Comparison of ENCODE assay signal across 2 cellular contexts in the genomic region with DNA sequence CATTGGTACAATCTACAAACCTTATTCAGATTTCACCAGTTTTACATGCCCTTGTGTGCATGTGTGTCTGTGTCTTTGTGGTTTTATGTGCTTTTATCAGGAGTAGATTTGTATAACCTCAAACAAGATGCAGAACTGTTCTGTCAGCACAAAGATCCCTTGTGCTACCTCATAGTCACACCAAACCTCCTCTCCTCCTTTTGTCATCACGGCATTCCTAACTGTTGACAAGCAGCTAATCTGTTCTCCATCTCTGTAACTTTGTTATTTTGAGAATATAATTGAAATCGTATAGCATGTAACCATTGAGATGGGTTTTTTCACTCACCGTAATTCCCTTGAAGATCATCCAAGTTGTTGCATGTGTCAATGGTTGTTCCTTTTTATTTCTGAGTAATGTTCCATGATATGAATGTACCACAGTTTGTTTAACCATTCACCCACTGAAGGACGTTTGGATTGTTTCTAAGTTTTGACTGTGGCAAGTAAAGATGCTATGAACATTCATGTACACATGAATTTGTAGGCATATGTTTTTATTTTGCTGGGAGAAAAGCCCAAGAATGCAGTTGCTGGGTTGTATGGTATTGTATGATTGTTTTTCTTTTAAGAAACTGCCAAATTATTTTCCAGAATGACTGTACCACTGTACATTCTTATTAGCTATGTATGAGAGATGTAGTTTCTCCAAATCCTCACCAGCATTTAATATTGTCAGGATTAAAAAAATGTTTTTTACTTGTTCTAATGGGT.
TF ChIP-seq lines count a peak whose summit lies in the region.

No MANE protein-coding gene starts in this region.

TF ChIP-seq in IMR-90, 13 proteins besides CTCF, POLR2A, EP300 and RAD21:
- TF ChIP-seq, protein P1, sequence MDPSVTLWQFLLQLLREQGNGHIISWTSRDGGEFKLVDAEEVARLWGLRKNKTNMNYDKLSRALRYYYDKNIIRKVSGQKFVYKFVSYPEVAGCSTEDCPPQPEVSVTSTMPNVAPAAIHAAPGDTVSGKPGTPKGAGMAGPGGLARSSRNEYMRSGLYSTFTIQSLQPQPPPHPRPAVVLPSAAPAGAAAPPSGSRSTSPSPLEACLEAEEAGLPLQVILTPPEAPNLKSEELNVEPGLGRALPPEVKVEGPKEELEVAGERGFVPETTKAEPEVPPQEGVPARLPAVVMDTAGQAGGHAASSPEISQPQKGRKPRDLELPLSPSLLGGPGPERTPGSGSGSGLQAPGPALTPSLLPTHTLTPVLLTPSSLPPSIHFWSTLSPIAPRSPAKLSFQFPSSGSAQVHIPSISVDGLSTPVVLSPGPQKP (IDR thresholded peaks at IDR 0.05; ENCODE audit: borderline replicate concordance, low read depth, low read length), result no peak
- peak; percentile 52 for TF ChIP-seq MAFK (IDR thresholded peaks at IDR 0.05; ENCODE audit: low read depth, low read length)

TF ChIP-seq in K562, 482 proteins besides CTCF, POLR2A, EP300 and RAD21 (continued from another document):
- TF ChIP-seq, protein P2, sequence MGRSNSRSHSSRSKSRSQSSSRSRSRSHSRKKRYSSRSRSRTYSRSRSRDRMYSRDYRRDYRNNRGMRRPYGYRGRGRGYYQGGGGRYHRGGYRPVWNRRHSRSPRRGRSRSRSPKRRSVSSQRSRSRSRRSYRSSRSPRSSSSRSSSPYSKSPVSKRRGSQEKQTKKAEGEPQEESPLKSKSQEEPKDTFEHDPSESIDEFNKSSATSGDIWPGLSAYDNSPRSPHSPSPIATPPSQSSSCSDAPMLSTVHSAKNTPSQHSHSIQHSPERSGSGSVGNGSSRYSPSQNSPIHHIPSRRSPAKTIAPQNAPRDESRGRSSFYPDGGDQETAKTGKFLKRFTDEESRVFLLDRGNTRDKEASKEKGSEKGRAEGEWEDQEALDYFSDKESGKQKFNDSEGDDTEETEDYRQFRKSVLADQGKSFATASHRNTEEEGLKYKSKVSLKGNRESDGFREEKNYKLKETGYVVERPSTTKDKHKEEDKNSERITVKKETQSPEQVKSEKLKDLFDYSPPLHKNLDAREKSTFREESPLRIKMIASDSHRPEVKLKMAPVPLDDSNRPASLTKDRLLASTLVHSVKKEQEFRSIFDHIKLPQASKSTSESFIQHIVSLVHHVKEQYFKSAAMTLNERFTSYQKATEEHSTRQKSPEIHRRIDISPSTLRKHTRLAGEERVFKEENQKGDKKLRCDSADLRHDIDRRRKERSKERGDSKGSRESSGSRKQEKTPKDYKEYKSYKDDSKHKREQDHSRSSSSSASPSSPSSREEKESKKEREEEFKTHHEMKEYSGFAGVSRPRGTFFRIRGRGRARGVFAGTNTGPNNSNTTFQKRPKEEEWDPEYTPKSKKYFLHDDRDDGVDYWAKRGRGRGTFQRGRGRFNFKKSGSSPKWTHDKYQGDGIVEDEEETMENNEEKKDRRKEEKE (IDR thresholded peaks at IDR 0.05; ENCODE audit: borderline replicate concordance in 1 of 2, control insufficient read depth in 1 of 2, low read depth in 2 of 2, low read length in 1 of 2), result no peak
- no peak for TF ChIP-seq YY1 (IDR thresholded peaks at IDR 0.05; ENCODE audit: borderline replicate concordance in 1 of 3, control insufficient read depth in 1 of 3, extremely low read depth in 1 of 3, insufficient read depth in 3 of 3, insufficient read length in 1 of 3, insufficient replicate concordance in 2 of 3, low read depth in 1 of 3, low read length in 2 of 3)
- no peak for TF ChIP-seq RAD51 (IDR thresholded peaks at IDR 0.05; ENCODE audit: borderline replicate concordance, low read depth)
- TF ChIP-seq ZNF316 (IDR thresholded peaks at IDR 0.05), result peak; percentile 17; the same call in 1 of the 2 replicates
